1 cellular context compared by ENCODE assay signal in genomic region chr19:49840321-49840720, GRCh38.
TF ChIP-seq lines count a peak whose summit lies in the region.

No MANE protein-coding gene starts in this region.

TF ChIP-seq in GM23338, 12 proteins besides CTCF, POLR2A, EP300 and RAD21 (continued from another document):
- TF ChIP-seq ZNF462 (CRISPR knock-in tag; IDR thresholded peaks at IDR 0.05) (no peak), ETS1 (IDR thresholded peaks at IDR 0.05) (no peak), JUNB (IDR thresholded peaks at IDR 0.05; ENCODE audit: unreplicated experiment) (no peak), NANOG (IDR thresholded peaks at IDR 0.05; ENCODE audit: borderline replicate concordance) (no peak), EZH2phosphoT487 (IDR thresholded peaks at IDR 0.05; ENCODE audit: unreplicated experiment) (no peak), STAT1 (IDR thresholded peaks at IDR 0.05; ENCODE audit: unreplicated experiment) (no peak), CREB1 (CRISPR knock-in tag; IDR thresholded peaks at IDR 0.05; ENCODE audit: low read depth) (no peak)
